In genomic region chr9:33445941-33446506, GRCh38 we compare ENCODE assay signal across 9 cellular contexts. TPM values are rescaled to one million over a fixed set of nuclear protein-coding genes. Genes with fewer than 3 reads are reported as not detected.
DNase-seq lines count a peak whose midpoint lies in the region; ATAC-seq, FAIRE-seq and TF ChIP-seq lines count a peak whose summit lies in the region.
"Had no signal": no experiment of that assay in that cellular context is flagged by ENCODE, and none has a peak within 500 bp of the region (broad histone marks: within the 10 kb centered on the region; RNA-seq: fewer than 3 reads in every experiment).

No MANE protein-coding gene starts in this region.

- no peaks in the 10 kb centered on the region for H4K20me1 ChIP-seq in keratinocyte (ENCODE audit: control insufficient read depth, extremely low read depth, insufficient read depth, low read length)

- no peak for TF ChIP-seq CTCF in keratinocyte (optimal IDR thresholded peaks at IDR 0.05 in 1 of 3, IDR thresholded peaks at IDR 0.05 in 1 of 3, conservative IDR thresholded peaks at IDR 0.05 in 1 of 3; ENCODE audit: extremely low read depth in 1 of 3, insufficient read depth in 2 of 3, low read length in 3 of 3)

- H3K4me1 Mint-ChIP-seq in stimulated activated effector memory CD8-positive, alpha-beta T cell treated with anti-CD3 and anti-CD28 coated beads, Interleukin-12 subunit alpha, Interleukin-12 subunit beta, amount 100 ng/mL, for 72 hours: peaks cover 57% of the 10 kb centered on the region

- dilution Hi-C loops in keratinocyte (cut with MboI; ENCODE audit: extremely low pct_ligation_motif_present, low sequenced_read_pairs): no loop called here

- no peak overlapping the region for H2AFZ ChIP-seq in keratinocyte (ENCODE audit: control insufficient read depth, low read length)

- H3K4me3 Mint-ChIP-seq in stimulated activated effector memory CD8-positive, alpha-beta T cell treated with anti-CD3 and anti-CD28 coated beads, Interleukin-12 subunit alpha, Interleukin-12 subunit beta, amount 100 ng/mL, for 72 hours: peak overlapping the region; percentile 95

- DNase-seq in SKM-1 treated with dmso at 0.1 percent for 144 hours (lab: John Stamatoyannopoulos, UW; ENCODE audit: unreplicated experiment) (peak; percentile 27), SKM-1 (lab: John Stamatoyannopoulos, UW; ENCODE audit: unreplicated experiment) (no peak), keratinocyte (ENCODE audit: low read depth, low spot score) (no peak), UCSD-AML1 (lab: John Stamatoyannopoulos, UW; ENCODE audit: unreplicated experiment) (no peak), dedifferentiated amniotic fluid mesenchymal stem cell (ENCODE audit: extremely low spot score) (no peak)
- peak; percentile 45 for DNase-seq in activated CD4-positive, alpha-beta T cell treated with anti-CD3 and anti-CD28 coated beads, Interleukin-2, amount 50 U/mL, for 1 hour
- no peak for DNase-seq in stimulated activated effector memory CD8-positive, alpha-beta T cell treated with anti-CD3 and anti-CD28 coated beads, Interleukin-12 subunit alpha, Interleukin-12 subunit beta, amount 100 ng/mL, for 72 hours (ENCODE audit: low spot score in 2 of 2)
- DNase-seq in stimulated activated CD4-positive, alpha-beta T cell treated with anti-CD3 and anti-CD28 coated beads, Interleukin-15, amount 100 ng/mL, for 24 hours: no peak

- H3K4me1 ChIP-seq in keratinocyte (ENCODE audit: control insufficient read depth, extremely low read depth, insufficient read depth, low read length): peaks cover 68% of the 10 kb centered on the region

- H3K9me3 Mint-ChIP-seq in stimulated activated effector memory CD8-positive, alpha-beta T cell treated with anti-CD3 and anti-CD28 coated beads, Interleukin-12 subunit alpha, Interleukin-12 subunit beta, amount 100 ng/mL, for 72 hours: no peaks in the 10 kb centered on the region

- peak overlapping the region; percentile 96 for H3K4me2 ChIP-seq in keratinocyte (ENCODE audit: control insufficient read depth, extremely low read depth, insufficient read depth, low read depth, low read length)

- ATAC-seq in stimulated activated effector memory CD8-positive, alpha-beta T cell treated with anti-CD3 and anti-CD28 coated beads, Interleukin-12 subunit alpha, Interleukin-12 subunit beta, amount 100 ng/mL, for 72 hours: no peak

- peaks cover 22% of the 10 kb centered on the region for H3K36me3 Mint-ChIP-seq in stimulated activated effector memory CD8-positive, alpha-beta T cell treated with anti-CD3 and anti-CD28 coated beads, Interleukin-12 subunit alpha, Interleukin-12 subunit beta, amount 100 ng/mL, for 72 hours

- no peaks in the 10 kb centered on the region for H3K9me1 ChIP-seq in keratinocyte (ENCODE audit: control insufficient read depth, extremely low read depth, insufficient read depth, low read length)

- H3K36me3 ChIP-seq in keratinocyte (ENCODE audit: control insufficient read depth in 2 of 2, extremely low read depth in 1 of 2, insufficient read depth in 2 of 2, low read length in 2 of 2): peaks cover 2 to 21% of the 10 kb centered on the region in 2 experiments
- H3K36me3 ChIP-seq: SJSA1 had no signal

- peak overlapping the region; percentile 66 for H3K9ac ChIP-seq in keratinocyte (ENCODE audit: control insufficient read depth, extremely low read depth, insufficient read depth, low read length)

- no peaks in the 10 kb centered on the region for H3K27me3 ChIP-seq in keratinocyte (ENCODE audit: control insufficient read depth, extremely low read depth, insufficient read depth, low read length)
- H3K27me3 ChIP-seq: SJSA1 had no signal

- H3K4me3 ChIP-seq in keratinocyte (ENCODE audit: control insufficient read depth in 2 of 3, extremely low read depth in 1 of 3, insufficient read depth in 2 of 3, low read depth in 1 of 3, low read length in 3 of 3): peak overlapping the region; percentile 39 to 66 (median 53)
- H3K4me3 ChIP-seq: SJSA1 had no signal

- peak overlapping the region; percentile 96 for H3K27ac Mint-ChIP-seq in stimulated activated effector memory CD8-positive, alpha-beta T cell treated with anti-CD3 and anti-CD28 coated beads, Interleukin-12 subunit alpha, Interleukin-12 subunit beta, amount 100 ng/mL, for 72 hours

- no peak for FAIRE-seq in keratinocyte (lab: Jason Lieb, UNC)

- no peaks in the 10 kb centered on the region for H3K9me3 ChIP-seq in keratinocyte (ENCODE audit: control insufficient read depth, low read depth, low read length)
- H3K9me3 ChIP-seq: SJSA1 had no signal

- H3K27ac ChIP-seq in keratinocyte (ENCODE audit: control insufficient read depth, insufficient read depth, low read length): peak overlapping the region; percentile 39
- H3K27ac ChIP-seq: SJSA1 had no signal

- H3K79me2 ChIP-seq in keratinocyte (ENCODE audit: control insufficient read depth, insufficient read depth, low read length): no peaks in the 10 kb centered on the region

RNA-seq across cellular contexts. Expression of gene AQP3, which starts 1.4 kb away (rescaled TPM):
- 139 to 239 TPM (median 215 TPM) in 3 replicates for polyA plus RNA-seq in keratinocyte
- polyA plus RNA-seq in keratinocyte (2011; ENCODE audit: low read depth): 16.3 TPM
- 63.9 and 107 TPM in 2 replicates for polyA plus RNA-seq in keratinocyte (2011; cell fraction: cytosol; rRNA removed)
- polyA plus RNA-seq in keratinocyte (2011; cell fraction: nucleus; rRNA removed): 126 and 174 TPM in 2 replicates
- polyA plus RNA-seq in keratinocyte (2012; ENCODE audit: low replicate concordance): 107 and 168 TPM in 2 replicates
- polyA minus RNA-seq in keratinocyte: 219 to 431 TPM (median 304 TPM) in 3 replicates
- polyA minus RNA-seq in keratinocyte (2011; cell fraction: cytosol; rRNA and poly(A)+ RNA removed): 148 TPM
- polyA minus RNA-seq in keratinocyte (2011; cell fraction: nucleus; rRNA and poly(A)+ RNA removed): 78.9 and 82.2 TPM in 2 replicates

RNA-seq across cellular contexts. Expression of gene NOL6, which starts 27.7 kb away (rescaled TPM):
- polyA plus RNA-seq in keratinocyte: 51.8 to 93.3 TPM (median 63.6 TPM) in 3 replicates
- 17.5 TPM for polyA plus RNA-seq in keratinocyte (2011; ENCODE audit: low read depth)
- polyA plus RNA-seq in keratinocyte (2011; cell fraction: cytosol; rRNA removed): 41.5 and 49.7 TPM in 2 replicates
- 113 and 128 TPM in 2 replicates for polyA plus RNA-seq in keratinocyte (2011; cell fraction: nucleus; rRNA removed)
- polyA plus RNA-seq in keratinocyte (2012; ENCODE audit: low replicate concordance): 26.3 and 80.4 TPM in 2 replicates
- 76.3 to 184 TPM (median 102 TPM) in 3 replicates for polyA minus RNA-seq in keratinocyte
- polyA minus RNA-seq in keratinocyte (2011; cell fraction: cytosol; rRNA and poly(A)+ RNA removed): 73.7 TPM
- 81.7 and 90.1 TPM in 2 replicates for polyA minus RNA-seq in keratinocyte (2011; cell fraction: nucleus; rRNA and poly(A)+ RNA removed)

RNA-seq across cellular contexts. Expression of gene AQP7, which starts 43.7 kb away (rescaled TPM):
- polyA plus RNA-seq in keratinocyte: not detected in 3 replicates
- polyA plus RNA-seq in keratinocyte (2011; ENCODE audit: low read depth): not detected
- polyA plus RNA-seq in keratinocyte (2011; cell fraction: cytosol; rRNA removed): not detected in 2 replicates
- polyA plus RNA-seq in keratinocyte (2011; cell fraction: nucleus; rRNA removed): 0.10 and 0.19 TPM in 2 replicates
- 0.14 TPM in 1 of 2 replicates, not detected in the other for polyA plus RNA-seq in keratinocyte (2012; ENCODE audit: low replicate concordance)
- not detected in 3 replicates for polyA minus RNA-seq in keratinocyte
- not detected for polyA minus RNA-seq in keratinocyte (2011; cell fraction: cytosol; rRNA and poly(A)+ RNA removed)
- polyA minus RNA-seq in keratinocyte (2011; cell fraction: nucleus; rRNA and poly(A)+ RNA removed): not detected in 2 replicates

Comparison
In these comparisons a context has a peak if more than half of its experiments do, and no peak if none do; other contexts are left out.
1. DNase-seq: peak in SKM-1 treated with dmso at 0.1 percent for 144 hours (single experiment) and activated CD4-positive, alpha-beta T cell treated with anti-CD3 and anti-CD28 coated beads, Interleukin-2, amount 50 U/mL, for 1 hour (single experiment); none in SKM-1 (single experiment), keratinocyte (single experiment), stimulated activated effector memory CD8-positive, alpha-beta T cell treated with anti-CD3 and anti-CD28 coated beads, Interleukin-12 subunit alpha, Interleukin-12 subunit beta, amount 100 ng/mL, for 72 hours (0 of 2), stimulated activated CD4-positive, alpha-beta T cell treated with anti-CD3 and anti-CD28 coated beads, Interleukin-15, amount 100 ng/mL, for 24 hours (single experiment), UCSD-AML1 (single experiment) and dedifferentiated amniotic fluid mesenchymal stem cell (single experiment).